Comparison of ENCODE assay signal across 25 cellular contexts in the genomic region with DNA sequence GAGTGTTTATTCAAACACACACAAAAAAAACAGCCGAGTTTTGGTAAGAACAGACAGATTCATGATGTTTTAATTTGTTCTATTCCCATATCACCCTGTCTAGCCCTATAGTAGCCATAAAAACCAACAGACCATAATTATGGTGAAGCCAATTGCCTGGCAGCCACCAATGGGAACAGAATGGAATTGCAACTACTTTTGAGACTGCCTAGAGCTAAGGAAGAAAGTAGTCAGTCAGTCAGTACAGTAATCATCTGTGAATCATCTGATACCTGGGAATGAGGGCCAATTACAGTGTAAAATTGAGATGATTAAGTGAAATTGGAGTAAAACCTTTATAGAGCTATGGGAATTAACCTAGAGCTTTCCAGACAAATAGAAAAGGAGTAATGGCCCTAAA.
A peak's percentile ranks its signal among the peaks of the same experiment; 100 is the strongest.
DNase-seq lines count a peak whose midpoint lies in the region; TF ChIP-seq lines count a peak whose summit lies in the region.
"Had no signal": no experiment of that assay in that cellular context is flagged by ENCODE, and none has a peak within 500 bp of the region (broad histone marks: within the 10 kb centered on the region; RNA-seq: fewer than 3 reads in every experiment).

No MANE protein-coding gene starts in this region.

- in situ Hi-C loops in mammary epithelial cell (cut with MboI; ENCODE audit: low sequenced_read_pairs in 2 of 2) = no loop called here

- DNase-seq in GM12864 (ENCODE audit: low read depth) (no peak), NCI-H69 (lab: John Stamatoyannopoulos, UW) (peak; percentile 91), mammary epithelial cell (peak; percentile 1), GDM1 (lab: John Stamatoyannopoulos, UW) (no peak), thyroid gland (no peak), PC-9 (no peak)
- DNase-seq: activated B cell treated with CpG ODN at 0.5 μM for 24 hours; activated CD4-positive, alpha-beta T cell treated with anti-CD3 and anti-CD28 coated beads, Interleukin-2, amount 50 U/mL, for 1 hour; activated naive CD8-positive, alpha-beta T cell treated with anti-CD3 and anti-CD28 coated beads, Interleukin-2, amount 50 U/mL, for 24 hours; activated T-cell treated with anti-CD3 and anti-CD28 coated beads, Interleukin-2, amount 50 U/mL, for 4 hours; Calu3; GM23248; IMR-90; left cardiac atrium; NCI-H1092; NCI-H1694 treated with DMSO at 0.1 percent for 48 hours; NCI-H2227 treated with DMSO at 0.1 percent for 48 hours; NCI-H748 treated with DMSO at 0.1 percent for 48 hours; right cardiac atrium; spleen; stimulated activated CD4-positive, alpha-beta T cell treated with anti-CD3 and anti-CD28 coated beads, Interleukin-2, amount 100 ng/mL, for 48 hours; T1000 had no signal

- H3K4me2 ChIP-seq in mammary epithelial cell (ENCODE audit: insufficient read depth, low read depth, low read length) (no peak overlapping the region), neural cell (ENCODE audit: low read length) (no peak overlapping the region), PC-9 (no peak overlapping the region)
- H3K4me2 ChIP-seq: neural progenitor cell had no signal

- no peak for TF ChIP-seq POLR2A in thyroid gland (IDR thresholded peaks at IDR 0.05)

- 20% methylated on average over 1 of the region's 1 CpG for WGBS in mammary epithelial cell (ENCODE audit: low coverage, missing lambda C conversion rate)
- WGBS in thyroid gland, 2 donors = 45 to 62% methylated on average over 1 of the region's 1 CpG

- no peaks in the 10 kb centered on the region for H4K20me1 ChIP-seq in mammary epithelial cell (ENCODE audit: insufficient read depth, low read length)
- no peaks in the 10 kb centered on the region for H4K20me1 ChIP-seq in neural cell (ENCODE audit: insufficient read depth)
- H4K20me1 ChIP-seq in PC-9 (ENCODE audit: insufficient read depth) = no peaks in the 10 kb centered on the region

- dilution Hi-C loops in mammary epithelial cell (cut with HindIII; ENCODE audit: low sequenced_read_pairs) = no loop called here

- intact Hi-C loops in mammary epithelial cell (cut with micrococcal nuclease) (no loop called here), thyroid gland (cut with DNase I) (no loop called here), PC-9 (cut with micrococcal nuclease; ENCODE audit: unreplicated experiment) (no loop called here)

- H3K9me3 ChIP-seq in mammary epithelial cell (replicated peaks; ENCODE audit: insufficient read depth, low read length) = no peaks in the 10 kb centered on the region
- no peaks in the 10 kb centered on the region for H3K9me3 ChIP-seq in neural cell (ENCODE audit: low read length)
- no peaks in the 10 kb centered on the region for H3K9me3 ChIP-seq in thyroid gland
- no peaks in the 10 kb centered on the region for H3K9me3 ChIP-seq in PC-9 (ENCODE audit: insufficient read depth, low read depth)

- no peaks in the 10 kb centered on the region for H3K79me2 ChIP-seq in mammary epithelial cell (ENCODE audit: insufficient read depth, low read length)
- H3K79me2 ChIP-seq in neural cell (replicated peaks; ENCODE audit: insufficient read depth, low read length) = no peaks in the 10 kb centered on the region
- no peaks in the 10 kb centered on the region for H3K79me2 ChIP-seq in PC-9 (ENCODE audit: low read depth)
- H3K79me2 ChIP-seq: parathyroid adenoma had no signal

- H3K27ac ChIP-seq in mammary epithelial cell (ENCODE audit: insufficient read depth, low read depth, low read length) (no peak overlapping the region), neural cell (ENCODE audit: low read length) (no peak overlapping the region), thyroid gland (no peak overlapping the region), PC-9 (no peak overlapping the region)
- H3K27ac ChIP-seq: GM23248, neural progenitor cell, parathyroid adenoma, spleen had no signal

- H3F3A ChIP-seq in neural cell (ENCODE audit: insufficient read depth, low read length, poor library complexity, severe bottlenecking) (no peaks in the 10 kb centered on the region), PC-9 (ENCODE audit: insufficient read depth, low read depth) (no peaks in the 10 kb centered on the region)

- CTCF ChIA-PET in mammary epithelial cell (lab: Charles Lee; ENCODE audit: low non-redundant PET) (no interaction called here), PC-9 (lab: Charles Lee) (no interaction called here)

- H3K4me3 ChIP-seq in GM12864 (ENCODE audit: low read depth, low read length) = no peak overlapping the region
- H3K4me3 ChIP-seq in mammary epithelial cell (replicated peaks in 1 of 3; ENCODE audit: insufficient read depth in 1 of 3, low read depth in 2 of 3, low read length in 3 of 3) = no peak overlapping the region
- H3K4me3 ChIP-seq in neural cell (ENCODE audit: low read length) = no peak overlapping the region
- H3K4me3 ChIP-seq in thyroid gland (replicated peaks in 1 of 3) = no peak overlapping the region
- no peak overlapping the region for H3K4me3 ChIP-seq in PC-9
- H3K4me3 ChIP-seq: GM23248, neural progenitor cell, spleen had no signal

- BruUV-seq in mammary epithelial cell (replicated peaks; lab: Mats Ljungman, UMichigan) (no TSS peak), PC-9 (replicated peaks; lab: Mats Ljungman, UMichigan) (no TSS peak)

- H3K9me2 ChIP-seq in neural cell (ENCODE audit: insufficient read depth, low read length) (no peaks in the 10 kb centered on the region), PC-9 (ENCODE audit: insufficient read depth) (no peaks in the 10 kb centered on the region)

- H3K36me3 ChIP-seq in mammary epithelial cell (ENCODE audit: insufficient read depth, low read length) (no peaks in the 10 kb centered on the region), neural cell (ENCODE audit: insufficient read depth, low read length) (no peaks in the 10 kb centered on the region), thyroid gland (no peaks in the 10 kb centered on the region), PC-9 (ENCODE audit: low read depth) (no peaks in the 10 kb centered on the region)
- H3K36me3 ChIP-seq: neural progenitor cell, spleen had no signal

- TF ChIP-seq EP300 in neural cell (conservative IDR thresholded peaks at IDR 0.05; ENCODE audit: poor library complexity, severe bottlenecking) = no peak

- peak; percentile 5 for TF ChIP-seq CTCF in GM12864 (IDR thresholded peaks at IDR 0.05; ENCODE audit: low read depth, low read length, missing control alignments)
- TF ChIP-seq CTCF in mammary epithelial cell (conservative IDR thresholded peaks at IDR 0.05 in 1 of 2, IDR thresholded peaks at IDR 0.05 in 1 of 2; ENCODE audit: extremely low read depth in 1 of 2, insufficient read depth in 1 of 2, low read depth in 1 of 2, low read length in 2 of 2) = peak in 1 of 2 donors; percentile 17
- TF ChIP-seq CTCF in neural cell (IDR thresholded peaks at IDR 0.05; ENCODE audit: poor library complexity, severe bottlenecking) = peak; percentile 42
- TF ChIP-seq CTCF in thyroid gland (IDR thresholded peaks at IDR 0.05) = no peak
- TF ChIP-seq CTCF in PC-9 (conservative IDR thresholded peaks at IDR 0.05) = no peak

- POLR2A ChIA-PET in PC-9 (lab: Charles Lee; ENCODE audit: unreplicated experiment) = no interaction called here

- no peaks in the 10 kb centered on the region for H3K27me3 ChIP-seq in mammary epithelial cell (ENCODE audit: insufficient read depth, low read length)
- H3K27me3 ChIP-seq in neural cell (ENCODE audit: insufficient read depth, low read depth, low read length) = no peaks in the 10 kb centered on the region
- no peaks in the 10 kb centered on the region for H3K27me3 ChIP-seq in thyroid gland
- no peaks in the 10 kb centered on the region for H3K27me3 ChIP-seq in PC-9 (ENCODE audit: insufficient read depth, low read depth)
- H3K27me3 ChIP-seq: neural progenitor cell, spleen had no signal

- H3K4me1 ChIP-seq in mammary epithelial cell (ENCODE audit: insufficient read depth, low read length) (no peaks in the 10 kb centered on the region), thyroid gland (no peaks in the 10 kb centered on the region), PC-9 (replicated peaks; ENCODE audit: insufficient read depth) (no peaks in the 10 kb centered on the region)
- H3K4me1 ChIP-seq: neural progenitor cell, parathyroid adenoma, spleen had no signal

- TF ChIP-seq RAD21 in neural cell (conservative IDR thresholded peaks at IDR 0.05) = no peak

- no peak overlapping the region for H3K9ac ChIP-seq in mammary epithelial cell (ENCODE audit: insufficient read depth, low read length)
- no peak overlapping the region for H3K9ac ChIP-seq in neural cell (ENCODE audit: low read length)
- H3K9ac ChIP-seq: GM23248, neural progenitor cell, parathyroid adenoma had no signal

- H2AFZ ChIP-seq in mammary epithelial cell (ENCODE audit: low read depth, low read length) (no peak overlapping the region), neural cell (ENCODE audit: low read depth, low read length) (no peak overlapping the region), PC-9 (no peak overlapping the region)
- H2AFZ ChIP-seq: GM23248, neural progenitor cell, parathyroid adenoma had no signal

TF ChIP-seq in neural cell, 6 proteins besides CTCF, POLR2A, EP300 and RAD21:
- TF ChIP-seq POLR2AphosphoS5 (IDR thresholded peaks at IDR 0.05) (peak; percentile 46), EZH2 (IDR thresholded peaks at IDR 0.05; ENCODE audit: borderline replicate concordance, insufficient read depth, low read length, poor library complexity, severe bottlenecking) (no peak)
- TF ChIP-seq, protein P1, sequence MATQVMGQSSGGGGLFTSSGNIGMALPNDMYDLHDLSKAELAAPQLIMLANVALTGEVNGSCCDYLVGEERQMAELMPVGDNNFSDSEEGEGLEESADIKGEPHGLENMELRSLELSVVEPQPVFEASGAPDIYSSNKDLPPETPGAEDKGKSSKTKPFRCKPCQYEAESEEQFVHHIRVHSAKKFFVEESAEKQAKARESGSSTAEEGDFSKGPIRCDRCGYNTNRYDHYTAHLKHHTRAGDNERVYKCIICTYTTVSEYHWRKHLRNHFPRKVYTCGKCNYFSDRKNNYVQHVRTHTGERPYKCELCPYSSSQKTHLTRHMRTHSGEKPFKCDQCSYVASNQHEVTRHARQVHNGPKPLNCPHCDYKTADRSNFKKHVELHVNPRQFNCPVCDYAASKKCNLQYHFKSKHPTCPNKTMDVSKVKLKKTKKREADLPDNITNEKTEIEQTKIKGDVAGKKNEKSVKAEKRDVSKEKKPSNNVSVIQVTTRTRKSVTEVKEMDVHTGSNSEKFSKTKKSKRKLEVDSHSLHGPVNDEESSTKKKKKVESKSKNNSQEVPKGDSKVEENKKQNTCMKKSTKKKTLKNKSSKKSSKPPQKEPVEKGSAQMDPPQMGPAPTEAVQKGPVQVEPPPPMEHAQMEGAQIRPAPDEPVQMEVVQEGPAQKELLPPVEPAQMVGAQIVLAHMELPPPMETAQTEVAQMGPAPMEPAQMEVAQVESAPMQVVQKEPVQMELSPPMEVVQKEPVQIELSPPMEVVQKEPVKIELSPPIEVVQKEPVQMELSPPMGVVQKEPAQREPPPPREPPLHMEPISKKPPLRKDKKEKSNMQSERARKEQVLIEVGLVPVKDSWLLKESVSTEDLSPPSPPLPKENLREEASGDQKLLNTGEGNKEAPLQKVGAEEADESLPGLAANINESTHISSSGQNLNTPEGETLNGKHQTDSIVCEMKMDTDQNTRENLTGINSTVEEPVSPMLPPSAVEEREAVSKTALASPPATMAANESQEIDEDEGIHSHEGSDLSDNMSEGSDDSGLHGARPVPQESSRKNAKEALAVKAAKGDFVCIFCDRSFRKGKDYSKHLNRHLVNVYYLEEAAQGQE (IDR thresholded peaks at IDR 0.05; ENCODE audit: borderline replicate concordance) = peak; percentile 53

Comparison
In these comparisons a context has a peak if more than half of its experiments do, and no peak if none do; other contexts are left out.
1. DNase-seq: peak in NCI-H69 (single experiment) and mammary epithelial cell (single experiment); none in GM12864 (single experiment), GDM1 (single experiment), thyroid gland (0 of 2) and PC-9 (0 of 2).
2. CTCF ChIP-seq: peak in GM12864 (single experiment) and neural cell (single experiment); none in thyroid gland (0 of 6) and PC-9 (single experiment).